In genomic region chr1:109214695-109215623, GRCh38 we compare ENCODE assay signal across 8 cellular contexts. TPM values are rescaled to one million over a fixed set of nuclear protein-coding genes. Genes with fewer than 3 reads are reported as not detected.
DNase-seq lines count a peak whose midpoint lies in the region; ATAC-seq and TF ChIP-seq lines count a peak whose summit lies in the region.

No MANE protein-coding gene starts in this region.

- no peaks in the 10 kb centered on the region for H3K27me3 Mint-ChIP-seq in stimulated activated memory B cell treated with anti-CD40 and anti-IgM and Interleukin-4, amounts not matched to agents 10 μg/mL and 1 μg/mL and 100 μg/mL, for 72 hours

- H3K79me2 ChIP-seq in ACC112 (ENCODE audit: control insufficient read depth, insufficient read depth, low read length, unreplicated experiment) = peaks cover 53% of the 10 kb centered on the region

- DNase-seq in NCI-H2029 treated with DMSO at 0.1 percent for 48 hours (lab: John Stamatoyannopoulos, UW) (peak; percentile 45), WERI-Rb-1 (peak; percentile 90), dermis blood vessel endothelial cell (peak; percentile 82), lower lobe of right lung (no peak)

- H3K4me3 ChIP-seq in ACC112 (ENCODE audit: low read depth, low read length) = peak overlapping the region; percentile 92
- peak overlapping the region; percentile 58 for H3K4me3 ChIP-seq in WERI-Rb-1 (ENCODE audit: low read depth, low read length)
- peak overlapping the region; percentile 100 for H3K4me3 ChIP-seq in lower lobe of right lung

- no peaks in the 10 kb centered on the region for H3K9me3 ChIP-seq in WERI-Rb-1 (ENCODE audit: severe bottlenecking)
- H3K9me3 ChIP-seq in lower lobe of right lung = no peaks in the 10 kb centered on the region

- H2AFZ ChIP-seq in ACC112 (ENCODE audit: low read length, unreplicated experiment) = peak overlapping the region; percentile 93

- no peaks in the 10 kb centered on the region for H3K9me3 Mint-ChIP-seq in stimulated activated memory B cell treated with anti-CD40 and anti-IgM and Interleukin-4, amounts not matched to agents 10 μg/mL and 1 μg/mL and 100 μg/mL, for 72 hours

- H3K27ac ChIP-seq in ACC112 (ENCODE audit: low read depth, low read length) = peak overlapping the region; percentile 87
- H3K27ac ChIP-seq in WERI-Rb-1 = peak overlapping the region; percentile 96
- H3K27ac ChIP-seq in lower lobe of right lung = peak overlapping the region; percentile 91

- peak overlapping the region; percentile 79 for H3K27ac Mint-ChIP-seq in stimulated activated memory B cell treated with anti-CD40 and anti-IgM and Interleukin-4, amounts not matched to agents 10 μg/mL and 1 μg/mL and 100 μg/mL, for 72 hours

- TF ChIP-seq CTCF in WERI-Rb-1 (IDR thresholded peaks at IDR 0.05; ENCODE audit: low read depth, low read length) = no peak
- TF ChIP-seq CTCF in lower lobe of right lung (IDR thresholded peaks at IDR 0.05) = no peak

- peaks cover 24% of the 10 kb centered on the region for H3K36me3 Mint-ChIP-seq in stimulated activated memory B cell treated with anti-CD40 and anti-IgM and Interleukin-4, amounts not matched to agents 10 μg/mL and 1 μg/mL and 100 μg/mL, for 72 hours

- H3K4me1 ChIP-seq in ACC112 (ENCODE audit: control insufficient read depth, insufficient read depth, low read length, unreplicated experiment) (peaks cover 14% of the 10 kb centered on the region), lower lobe of right lung (peaks cover 38% of the 10 kb centered on the region)

- intact Hi-C loops in lower lobe of right lung (cut with DNase I) = no loop called here

- ATAC-seq in GM18867 (IDR thresholded peaks at IDR 0.05; ENCODE audit: unreplicated experiment) (peak; percentile 27), lower lobe of right lung (peak; percentile 61 to 63), GM21737 (IDR thresholded peaks at IDR 0.05; ENCODE audit: unreplicated experiment) (no peak)
- no peak for ATAC-seq in stimulated activated memory B cell treated with anti-CD40 and anti-IgM and Interleukin-4, amounts not matched to agents 10 μg/mL and 1 μg/mL and 100 μg/mL, for 72 hours

- H3K36me3 ChIP-seq in ACC112 (ENCODE audit: insufficient read depth, low read length) (peaks cover 8% of the 10 kb centered on the region), WERI-Rb-1 (peaks cover 34% of the 10 kb centered on the region), lower lobe of right lung (peaks cover 17% of the 10 kb centered on the region)

- H3K4me3 Mint-ChIP-seq in stimulated activated memory B cell treated with anti-CD40 and anti-IgM and Interleukin-4, amounts not matched to agents 10 μg/mL and 1 μg/mL and 100 μg/mL, for 72 hours = peak overlapping the region; percentile 98

- H3K27me3 ChIP-seq in ACC112 (ENCODE audit: insufficient read depth, low read length) = no peaks in the 10 kb centered on the region
- no peaks in the 10 kb centered on the region for H3K27me3 ChIP-seq in WERI-Rb-1 (ENCODE audit: insufficient read depth, low read depth, severe bottlenecking)
- H3K27me3 ChIP-seq in lower lobe of right lung (ENCODE audit: low read depth) = no peaks in the 10 kb centered on the region

- peaks cover 37% of the 10 kb centered on the region for H3K4me1 Mint-ChIP-seq in stimulated activated memory B cell treated with anti-CD40 and anti-IgM and Interleukin-4, amounts not matched to agents 10 μg/mL and 1 μg/mL and 100 μg/mL, for 72 hours

RNA-seq across cellular contexts. Expression of gene SARS1, which starts 1.2 kb away (rescaled TPM):
- total RNA-seq in dermis blood vessel endothelial cell (178 and 206 TPM in 2 replicates), lower lobe of right lung (188 TPM)

RNA-seq across cellular contexts. Expression of gene CELSR2, which starts 34.4 kb away (rescaled TPM):
- total RNA-seq in dermis blood vessel endothelial cell (1.4 and 1.8 TPM in 2 replicates), lower lobe of right lung (7.2 TPM)

Comparison
In these comparisons a context has a peak if more than half of its experiments do, and no peak if none do; other contexts are left out.
1. ATAC-seq: peak in GM18867 (single experiment) and lower lobe of right lung (2 of 2); none in stimulated activated memory B cell treated with anti-CD40 and anti-IgM and Interleukin-4, amounts not matched to agents 10 μg/mL and 1 μg/mL and 100 μg/mL, for 72 hours (single experiment) and GM21737 (single experiment).
2. Peak in every context shown above with its lines, with median percentiles within 50 percentile points of each other: H3K27ac ChIP-seq and H3K4me3 ChIP-seq.